1 cellular context compared by ENCODE assay signal in genomic region chr2:84940088-84940470, GRCh38.
TF ChIP-seq lines count a peak whose summit lies in the region.

No MANE protein-coding gene starts in this region.

TF ChIP-seq in K562, 482 proteins besides CTCF, POLR2A, EP300 and RAD21:
- TF ChIP-seq KDM1A (IDR thresholded peaks at IDR 0.05) = peak; percentile 36 to 53; a peak in 2 of 4 replicates
- no peak for TF ChIP-seq PCBP2 (IDR thresholded peaks at IDR 0.05; ENCODE audit: low read depth, low read length, poor library complexity, severe bottlenecking)
- TF ChIP-seq, protein P1, sequence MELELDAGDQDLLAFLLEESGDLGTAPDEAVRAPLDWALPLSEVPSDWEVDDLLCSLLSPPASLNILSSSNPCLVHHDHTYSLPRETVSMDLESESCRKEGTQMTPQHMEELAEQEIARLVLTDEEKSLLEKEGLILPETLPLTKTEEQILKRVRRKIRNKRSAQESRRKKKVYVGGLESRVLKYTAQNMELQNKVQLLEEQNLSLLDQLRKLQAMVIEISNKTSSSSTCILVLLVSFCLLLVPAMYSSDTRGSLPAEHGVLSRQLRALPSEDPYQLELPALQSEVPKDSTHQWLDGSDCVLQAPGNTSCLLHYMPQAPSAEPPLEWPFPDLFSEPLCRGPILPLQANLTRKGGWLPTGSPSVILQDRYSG (tag; conservative IDR thresholded peaks at IDR 0.05; ENCODE audit: low read depth) = no peak
TF ChIP-seq in K562: peak in this region for 1.
